14 cellular contexts compared by ENCODE assay signal in genomic region chr10:71979692-71980062, GRCh38. TPM values are rescaled to one million over a fixed set of nuclear protein-coding genes. Genes with fewer than 3 reads are reported as not detected.
DNase-seq lines count a peak whose midpoint lies in the region; ATAC-seq and TF ChIP-seq lines count a peak whose summit lies in the region.
"Had no signal": no experiment of that assay in that cellular context is flagged by ENCODE, and none has a peak within 500 bp of the region (broad histone marks: within the 10 kb centered on the region; RNA-seq: fewer than 3 reads in every experiment).

No MANE protein-coding gene starts in this region.

- intact Hi-C loops in Panc1 (cut with micrococcal nuclease; ENCODE audit: unreplicated experiment), result loop anchor here (5.0 kb wide), 1 partner anchor 68 kb away; no protein-coding TSS in a partner anchor

- H3K4me3 ChIP-seq in Panc1 (ENCODE audit: low read depth in 2 of 2, low read length in 2 of 2), result no peak overlapping the region
- no peak overlapping the region for H3K4me3 ChIP-seq in tibial nerve

- no peak for TF ChIP-seq EP300 in tibial nerve (IDR thresholded peaks at IDR 0.05)

- no peak for DNase-seq in Panc1 (ENCODE audit: low read depth, low spot score)
- no peak for DNase-seq in caudate nucleus (lab: John Stamatoyannopoulos, UW)
- no peak for DNase-seq in neural crest cell (ENCODE audit: low read depth, low spot score)
- DNase-seq in tibial nerve (ENCODE audit: low spot score in 2 of 2), result no peak
- no peak for DNase-seq in KBM-7
- no peak for DNase-seq in DMS79 treated with DMSO at 0.1 percent for 48 hours (lab: John Stamatoyannopoulos, UW)
- DNase-seq: activated CD8-positive, alpha-beta memory T cell treated with anti-CD3 and anti-CD28 coated beads, Interleukin-2, amount 50 U/mL, for 4 hours; activated naive CD4-positive, alpha-beta T cell; central memory CD4-positive, alpha-beta T cell; NCI-H1048; NCI-H2107 had no signal

- no peaks in the 10 kb centered on the region for H3K9me3 Mint-ChIP-seq in neural crest cell
- H3K9me3 Mint-ChIP-seq: IgD-negative memory B cell had no signal

- H3K4me1 Mint-ChIP-seq in neural crest cell, result peaks cover 86% of the 10 kb centered on the region

- in situ Hi-C loops in Panc1 (cut with HindIII; ENCODE audit: low pct_unique_long_range_greater_than_20kb, low sequenced_read_pairs), result no loop called here
- in situ Hi-C loops in KBM-7 (cut with MboI; ENCODE audit: low pct_unique_long_range_greater_than_20kb, low sequenced_read_pairs), result no loop called here

- H3K4me1 ChIP-seq in Panc1 (ENCODE audit: control insufficient read depth, insufficient read depth, low read length) (peaks cover 72% of the 10 kb centered on the region), tibial nerve (peaks cover 10 to 100% (median 97%) of the 10 kb centered on the region in 4 donors)

- TSS peak; percentile 35 for BruUV-seq in Panc1 (replicated peaks; lab: Mats Ljungman, UMichigan)

- WGBS in tibial nerve, 2 donors, result 51 to 55% methylated on average over 5 of the region's 5 CpGs

- no peaks in the 10 kb centered on the region for H3K36me3 ChIP-seq in Panc1 (ENCODE audit: control insufficient read depth, insufficient read depth, low read length)
- H3K36me3 ChIP-seq in tibial nerve, result no peaks in the 10 kb centered on the region

- ATAC-seq in Panc1 (no peak), GM18861 (IDR thresholded peaks at IDR 0.05; ENCODE audit: unreplicated experiment) (no peak)
- ATAC-seq: activated CD4-positive, CD25-positive, alpha-beta regulatory T cell treated with anti-CD3 and anti-CD28 coated beads, Interleukin-2, amount 50 U/mL, for 24 hours had no signal

- no peak for TF ChIP-seq CTCF in Panc1 (IDR thresholded peaks at IDR 0.05)
- no peak for TF ChIP-seq CTCF in neural crest cell (conservative IDR thresholded peaks at IDR 0.05)
- TF ChIP-seq CTCF in tibial nerve (IDR thresholded peaks at IDR 0.05), result no peak

- peak overlapping the region; percentile 1; the same call in 1 of the 2 replicates for H3K27ac ChIP-seq in Panc1 (ENCODE audit: low read length)
- H3K27ac ChIP-seq in caudate nucleus (ENCODE audit: low read depth, low read length), result peak overlapping the region; percentile 95
- H3K27ac ChIP-seq in tibial nerve, result peak overlapping the region; percentile 38 to 99 (median 82)

- H3K27ac Mint-ChIP-seq in neural crest cell (ENCODE audit: unreplicated experiment), result peak overlapping the region; percentile 69
- H3K27ac Mint-ChIP-seq: IgD-negative memory B cell had no signal

- CTCF ChIA-PET in Panc1 (lab: Charles Lee), result no interaction called here

- TF ChIP-seq POLR2A in tibial nerve (IDR thresholded peaks at IDR 0.05), result no peak

- peaks cover 2% of the 10 kb centered on the region for H3K36me3 Mint-ChIP-seq in neural crest cell (ENCODE audit: low read depth)

- H3K27me3 ChIP-seq in Panc1 (ENCODE audit: control insufficient read depth, insufficient read depth, low read length) (no peaks in the 10 kb centered on the region), tibial nerve (no peaks in the 10 kb centered on the region)

- H3K9me3 ChIP-seq in Panc1 (ENCODE audit: control insufficient read depth, insufficient read depth, low read depth, low read length) (no peaks in the 10 kb centered on the region), tibial nerve (no peaks in the 10 kb centered on the region)

- peak overlapping the region; percentile 74 for H3K4me3 Mint-ChIP-seq in neural crest cell
- H3K4me3 Mint-ChIP-seq: IgD-negative memory B cell had no signal

- H3K27me3 Mint-ChIP-seq in neural crest cell (ENCODE audit: low read depth), result no peaks in the 10 kb centered on the region

- POLR2A ChIA-PET in Panc1 (lab: Charles Lee), result no interaction called here

RNA-seq across cellular contexts. Expression of gene CHST3, which starts 15.5 kb away (rescaled TPM):
- 44.6 TPM for total RNA-seq in Panc1 (2021; ENCODE audit: unreplicated experiment)
- polyA plus RNA-seq in Panc1 (2012; ENCODE audit: insufficient read length), result 27.9 TPM
- 24.5 and 25.8 TPM in 2 replicates for total RNA-seq in neural crest cell
- 10 to 100 TPM; 41.2 to 56.4 (median 47.4) TPM for total RNA-seq in tibial nerve
- polyA plus RNA-seq: IgD-negative memory B cell had no signal

Comparison
In these comparisons a context has a peak if more than half of its experiments do, and no peak if none do; other contexts are left out.
1. H3K27ac ChIP-seq: peak in every context shown above with its lines; median percentile 95 in caudate nucleus; 82 in tibial nerve; 1 in Panc1.